Comparison of ENCODE assay signal across 23 cellular contexts in the genomic region with DNA sequence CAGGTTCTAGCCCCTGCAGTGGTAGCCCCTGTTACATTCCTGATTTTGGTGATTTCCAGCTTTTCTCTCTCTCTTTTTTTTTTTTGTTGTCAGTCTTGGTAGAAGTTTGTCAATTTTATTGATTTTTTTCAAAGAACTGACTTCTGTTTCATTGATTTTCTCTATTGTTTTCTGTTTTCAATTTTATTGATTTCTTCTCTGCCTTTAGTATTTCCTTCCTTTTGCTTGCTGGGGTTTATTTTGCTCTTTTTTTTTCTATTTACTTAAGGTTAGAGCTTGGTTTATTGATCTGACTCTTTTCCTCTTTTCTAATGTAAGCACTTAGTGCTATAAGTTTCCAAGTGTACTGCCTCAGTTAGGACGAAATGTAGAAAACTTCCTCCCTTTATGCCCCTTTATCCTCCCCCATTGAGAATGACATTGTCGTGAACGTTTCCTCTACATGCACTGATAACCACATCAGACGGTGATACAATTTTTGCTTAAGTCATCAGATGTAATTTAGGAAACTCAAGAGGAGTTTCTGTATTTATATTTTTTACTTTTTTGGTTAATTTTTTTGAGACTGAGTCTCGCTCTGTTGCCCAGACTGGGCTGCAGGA.
"Had no signal": no experiment of that assay in that cellular context is flagged by ENCODE, and none has a peak within 500 bp of the region (broad histone marks: within the 10 kb centered on the region; RNA-seq: fewer than 3 reads in every experiment).

No MANE protein-coding gene starts in this region.

- H3K36me3 ChIP-seq: SJSA1 had no signal

- H3K4me1 Mint-ChIP-seq: IgD-negative memory B cell had no signal

- H3K9me3 Mint-ChIP-seq: T-cell had no signal

- FAIRE-seq: RCC 7860 had no signal

- H3K4me2 ChIP-seq: SK-N-SH had no signal

- H3K9ac ChIP-seq: SK-N-SH had no signal

- H3K27ac ChIP-seq: SJSA1 had no signal

- ATAC-seq: T-cell had no signal

- H3K9me3 ChIP-seq: SJSA1, SK-N-SH had no signal

- H3K27ac Mint-ChIP-seq: T-cell had no signal

- H3K4me3 Mint-ChIP-seq: IgD-negative memory B cell, T-cell had no signal

- DNase-seq: Karpas-422, KG1, MM.1S, NCI-H1092 treated with DMSO at 0.1 percent for 48 hours, NCI-H1436, NCI-H187, NCI-H2029, NCI-H2081 treated with DMSO at 0.1 percent for 48 hours, NCI-H2171, NCI-H226, NCI-H446, NCI-H510A, NCI-H524 treated with DMSO at 0.1 percent for 48 hours, NCI-H69, NCI-H774, RPMI8226, SHP77 treated with DMSO at 0.1 percent for 48 hours, SK-N-SH, SW 1271, T-cell had no signal

- H3K36me3 Mint-ChIP-seq: T-cell had no signal

- H3K27me3 ChIP-seq: SJSA1 had no signal

- H3K4me3 ChIP-seq: SJSA1 had no signal
